15 cellular contexts compared by ENCODE assay signal in the genomic region with DNA sequence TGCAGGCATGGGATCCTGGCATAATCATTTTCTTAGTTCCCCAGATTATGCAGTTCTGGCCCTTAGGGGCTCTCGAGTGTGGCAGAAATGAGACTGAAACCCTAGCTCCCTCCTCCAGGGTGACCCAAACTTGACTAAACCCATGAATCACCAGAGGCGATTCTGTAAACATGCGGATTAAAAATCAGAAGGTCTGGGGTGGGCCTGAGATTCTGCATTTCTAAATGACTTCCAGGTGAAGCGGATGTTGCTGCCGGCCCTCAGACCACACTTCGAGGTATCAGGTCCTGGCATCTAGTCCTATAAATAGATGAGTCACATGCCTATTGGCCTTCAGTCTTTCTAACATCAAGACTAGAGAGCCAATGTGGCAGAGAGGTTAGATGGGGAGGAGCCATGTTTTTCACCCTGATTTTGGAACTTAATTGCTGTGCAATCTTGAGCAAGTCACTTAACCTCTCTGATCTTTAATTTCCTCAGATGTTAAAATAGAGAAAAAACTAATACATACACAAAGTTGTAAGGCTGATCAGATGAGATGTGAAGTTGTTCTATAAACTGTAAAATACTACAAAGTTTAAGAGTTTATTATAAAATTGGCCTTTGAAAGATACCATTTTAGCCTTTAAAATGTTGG.
DNase-seq lines count a peak whose midpoint lies in the region; ATAC-seq and TF ChIP-seq lines count a peak whose summit lies in the region.
"Had no signal": no experiment of that assay in that cellular context is flagged by ENCODE, and none has a peak within 500 bp of the region (broad histone marks: within the 10 kb centered on the region; RNA-seq: fewer than 3 reads in every experiment).

No MANE protein-coding gene starts in this region.

- TF ChIP-seq CTCF in heart left ventricle (IDR thresholded peaks at IDR 0.05) (no peak), foreskin fibroblast (IDR thresholded peaks at IDR 0.05; ENCODE audit: low read depth, low read length) (no peak), tibial nerve (IDR thresholded peaks at IDR 0.05) (no peak), osteocyte (IDR thresholded peaks at IDR 0.05) (no peak)

- intact Hi-C loops in heart left ventricle (cut with DNase I) = no loop called here
- intact Hi-C loops in left ventricle myocardium superior (cut with micrococcal nuclease) = no loop called here

- H3K9me3 ChIP-seq in heart left ventricle = peaks cover 0 to 3% (median 0%) of the 10 kb centered on the region in 12 donors
- H3K9me3 ChIP-seq in SJSA1 (replicated peaks) = no peaks in the 10 kb centered on the region
- H3K9me3 ChIP-seq in tibial nerve = no peaks in the 10 kb centered on the region
- H3K9me3 ChIP-seq: left lung had no signal

- TF ChIP-seq POLR2A in heart left ventricle (IDR thresholded peaks at IDR 0.05) (no peak), tibial nerve (IDR thresholded peaks at IDR 0.05) (no peak)

- no peak for ATAC-seq in heart left ventricle
- no peak for ATAC-seq in left ventricle myocardium superior
- ATAC-seq in HG03135 (IDR thresholded peaks at IDR 0.05; ENCODE audit: unreplicated experiment) = no peak
- ATAC-seq: stimulated activated naive B cell treated with anti-CD40 and anti-IgM and Interleukin-4, amounts not matched to agents 10 μg/mL and 1 μg/mL and 100 μg/mL, for 72 hours had no signal

- H3K4me1 ChIP-seq in heart left ventricle (peaks cover 0 to 37% (median 10%) of the 10 kb centered on the region in 12 donors), SJSA1 (replicated peaks) (peaks cover 14% of the 10 kb centered on the region), tibial nerve (peaks cover 0 to 51% (median 15%) of the 10 kb centered on the region in 4 donors)
- H3K4me1 ChIP-seq: left lung had no signal

- no peak overlapping the region for H3K27ac Mint-ChIP-seq in osteocyte (ENCODE audit: unreplicated experiment)
- H3K27ac Mint-ChIP-seq: activated naive CD4-positive, alpha-beta T cell treated with anti-CD3 and anti-CD28 coated beads, Interleukin-2, amount 10 ng/mL, durations not matched to agents 7 days and 5 days; stimulated activated naive B cell treated with anti-CD40 and anti-IgM and Interleukin-4, amounts not matched to agents 10 μg/mL and 1 μg/mL and 100 μg/mL, for 72 hours had no signal

- H3K36me3 ChIP-seq in heart left ventricle (no peaks in the 10 kb centered on the region), SJSA1 (no peaks in the 10 kb centered on the region), tibial nerve (no peaks in the 10 kb centered on the region)
- H3K36me3 ChIP-seq: left lung had no signal

- H3K27ac ChIP-seq in heart left ventricle = peak overlapping the region in 10 of 12 donors; percentile 24 to 84 (median 51)
- no peak overlapping the region for H3K27ac ChIP-seq in SJSA1
- H3K27ac ChIP-seq in tibial nerve = peak overlapping the region; percentile 62 to 92 (median 78)
- H3K27ac ChIP-seq: VCaP had no signal

- TF ChIP-seq EP300 in tibial nerve (IDR thresholded peaks at IDR 0.05) = no peak

- no peak for DNase-seq in heart left ventricle
- DNase-seq in left ventricle myocardium superior = no peak
- peak; percentile 18 to 42 for DNase-seq in SJSA1 (ENCODE audit: low read depth in 1 of 2, low spot score in 2 of 2)
- DNase-seq in foreskin fibroblast = peak; percentile 67 to 81
- no peak for DNase-seq in tibial nerve (ENCODE audit: low spot score in 2 of 2)
- DNase-seq in DMS153 treated with DMSO at 0.1 percent for 48 hours (lab: John Stamatoyannopoulos, UW; ENCODE audit: unreplicated experiment) = no peak
- DNase-seq in osteocyte (ENCODE audit: extremely low spot score, unreplicated experiment) = no peak
- DNase-seq: activated naive CD4-positive, alpha-beta T cell treated with anti-CD3 and anti-CD28 coated beads, Interleukin-2, amount 10 ng/mL, durations not matched to agents 7 days and 5 days; GOT3; left lung; naive B cell; NCI-H2171; stimulated activated naive B cell treated with anti-CD40 and anti-IgM and Interleukin-4, amounts not matched to agents 10 μg/mL and 1 μg/mL and 100 μg/mL, for 72 hours had no signal

- H3K27me3 Mint-ChIP-seq in osteocyte (ENCODE audit: unreplicated experiment) = peaks cover 3% of the 10 kb centered on the region
- H3K27me3 Mint-ChIP-seq: activated naive CD4-positive, alpha-beta T cell treated with anti-CD3 and anti-CD28 coated beads, Interleukin-2, amount 10 ng/mL, durations not matched to agents 7 days and 5 days; naive B cell; stimulated activated naive B cell treated with anti-CD40 and anti-IgM and Interleukin-4, amounts not matched to agents 10 μg/mL and 1 μg/mL and 100 μg/mL, for 72 hours had no signal

- H3K4me3 ChIP-seq in heart left ventricle (no peak overlapping the region), SJSA1 (no peak overlapping the region), foreskin fibroblast (ENCODE audit: low read depth in 1 of 2, low read length in 2 of 2) (no peak overlapping the region), tibial nerve (no peak overlapping the region)
- H3K4me3 ChIP-seq: left lung had no signal

- WGBS in heart left ventricle, 4 donors = 80 to 93% (median 85%) methylated on average over 6 of the region's 6 CpGs
- 79 to 81% methylated on average over 6 of the region's 6 CpGs for WGBS in tibial nerve, 2 donors

- peaks cover 2% of the 10 kb centered on the region for H3K4me1 Mint-ChIP-seq in osteocyte (ENCODE audit: unreplicated experiment)

- H3K4me3 Mint-ChIP-seq in osteocyte (ENCODE audit: unreplicated experiment) = no peak overlapping the region
- H3K4me3 Mint-ChIP-seq: activated naive CD4-positive, alpha-beta T cell treated with anti-CD3 and anti-CD28 coated beads, Interleukin-2, amount 10 ng/mL, durations not matched to agents 7 days and 5 days; naive B cell; stimulated activated naive B cell treated with anti-CD40 and anti-IgM and Interleukin-4, amounts not matched to agents 10 μg/mL and 1 μg/mL and 100 μg/mL, for 72 hours had no signal

- H3K27me3 ChIP-seq in heart left ventricle (no peaks in the 10 kb centered on the region), SJSA1 (replicated peaks) (no peaks in the 10 kb centered on the region), tibial nerve (no peaks in the 10 kb centered on the region)
- H3K27me3 ChIP-seq: left lung had no signal

- no peaks in the 10 kb centered on the region for H3K36me3 Mint-ChIP-seq in osteocyte (ENCODE audit: unreplicated experiment)
- H3K36me3 Mint-ChIP-seq: activated naive CD4-positive, alpha-beta T cell treated with anti-CD3 and anti-CD28 coated beads, Interleukin-2, amount 10 ng/mL, durations not matched to agents 7 days and 5 days; naive B cell; stimulated activated naive B cell treated with anti-CD40 and anti-IgM and Interleukin-4, amounts not matched to agents 10 μg/mL and 1 μg/mL and 100 μg/mL, for 72 hours had no signal

- H3K9me3 Mint-ChIP-seq in osteocyte (ENCODE audit: unreplicated experiment) = no peaks in the 10 kb centered on the region
- H3K9me3 Mint-ChIP-seq: activated naive CD4-positive, alpha-beta T cell treated with anti-CD3 and anti-CD28 coated beads, Interleukin-2, amount 10 ng/mL, durations not matched to agents 7 days and 5 days; naive B cell had no signal

Comparison
In these comparisons a context has a peak if more than half of its experiments do, and no peak if none do; other contexts are left out.
1. DNase-seq: peak in SJSA1 (2 of 2) and foreskin fibroblast (2 of 2); none in heart left ventricle (0 of 5), left ventricle myocardium superior (single experiment), tibial nerve (0 of 2), DMS153 treated with DMSO at 0.1 percent for 48 hours (single experiment) and osteocyte (single experiment).